ENCODE assay signal across 4 cellular contexts in genomic region chr21:40634141-40634540, GRCh38.
"Had no signal": no experiment of that assay in that cellular context is flagged by ENCODE, and none has a peak within 500 bp of the region (broad histone marks: within the 10 kb centered on the region; RNA-seq: fewer than 3 reads in every experiment).

No MANE protein-coding gene starts in this region.

- DNase-seq: GM23248, GOT3, H7, HFFc6 had no signal
